In genomic region chr22:30245985-30246901, GRCh38 we compare ENCODE assay signal across 8 cellular contexts. TPM values are rescaled to one million over a fixed set of nuclear protein-coding genes. Genes with fewer than 3 reads are reported as not detected.
A peak's percentile ranks its signal among the peaks of the same experiment; 100 is the strongest.
DNase-seq lines count a peak whose midpoint lies in the region; ATAC-seq and TF ChIP-seq lines count a peak whose summit lies in the region.

LIF (minus strand) TSS chr22:30246759; CDS start chr22:30246695, 64 bp downstream.

- POLR2A ChIA-PET in AG04449 (lab: Yijun Ruan, JAX), result interaction anchor here (0.6 to 1.5 kb wide), 4 partner anchors 11 to 882 kb away, joined by 3 to 8 read pairs (median 6); no protein-coding TSS in a partner anchor
- POLR2A ChIA-PET in HEK293T (lab: Yijun Ruan, JAX), result interaction anchor here (1.5 kb wide), 1 partner anchor 9 kb away, joined by 5 read pairs; no protein-coding TSS in a partner anchor

- DNase-seq in AG04449 (ENCODE audit: low read depth, low spot score), result no peak
- peak; percentile 59 for DNase-seq in HEK293T (ENCODE audit: extremely low spot score)
- DNase-seq in activated CD4-positive, CD25-positive, alpha-beta regulatory T cell (lab: John Stamatoyannopoulos, UW), result peak in 3 of 4 experiments; percentile 16 to 31 (median 27)
- DNase-seq in dedifferentiated amniotic fluid mesenchymal stem cell (ENCODE audit: extremely low spot score), result peak; percentile 26
- peak; percentile 40 to 46 for DNase-seq in lung microvascular endothelial cell (ENCODE audit: low read depth in 2 of 2)
- peak; percentile 11 to 49 (median 27) for DNase-seq in stimulated activated naive CD4-positive, alpha-beta T cell (lab: John Stamatoyannopoulos, UW)
- DNase-seq in GOT3 (lab: John Stamatoyannopoulos, UW), result no peak

- CTCF ChIA-PET in AG04449 (lab: Yijun Ruan, JAX) (interaction anchor here (1.0 to 3.8 kb wide), 4 partner anchors 8 to 142 kb away, joined by 3 to 19 read pairs (median 4); no protein-coding TSS in a partner anchor), HEK293T (lab: Yijun Ruan, JAX) (no interaction called here)

- H3K4me3 ChIP-seq in AG04449 (ENCODE audit: low read depth, low read length), result peak within 1 kb of the TSS; percentile 75

- peak; percentile 30 for TF ChIP-seq CTCF in AG04449 (IDR thresholded peaks at IDR 0.05; ENCODE audit: insufficient read depth, low read length, missing control alignments)

- no peak for ATAC-seq in GM21619 (IDR thresholded peaks at IDR 0.05; ENCODE audit: unreplicated experiment)

TF ChIP-seq in HEK293T, 16 proteins besides CTCF, POLR2A, EP300 and RAD21:
- no peak for TF ChIP-seq ZNF384 (IDR thresholded peaks at IDR 0.05)
- TF ChIP-seq TARDBP (IDR thresholded peaks at IDR 0.05), result no peak
- peak; percentile 91 for TF ChIP-seq L3MBTL2 (conservative IDR thresholded peaks at IDR 0.05)
- TF ChIP-seq SUZ12 (IDR thresholded peaks at IDR 0.05), result no peak
- no peak for TF ChIP-seq LEF1 (IDR thresholded peaks at IDR 0.05; ENCODE audit: borderline replicate concordance)
- TF ChIP-seq BHLHE40 (IDR thresholded peaks at IDR 0.05; ENCODE audit: borderline replicate concordance), result no peak
- TF ChIP-seq FOXA1 (IDR thresholded peaks at IDR 0.05), result no peak
- TF ChIP-seq FOXM1 (IDR thresholded peaks at IDR 0.05; ENCODE audit: borderline replicate concordance), result 0 out of 2 replicates have a peak, but pooled peaks have one; percentile 27

RNA-seq across cellular contexts. Expression of gene LIF, which starts in this region (rescaled TPM):
- total RNA-seq in lung microvascular endothelial cell, result 0.20 and 0.22 TPM in 2 replicates

Comparison
In these comparisons a context has a peak if more than half of its experiments do, and no peak if none do; other contexts are left out.
1. Peak in DNase-seq in lung microvascular endothelial cell; RNA of the gene not detected or under 1 TPM.
2. DNase-seq: peak in HEK293T (single experiment), activated CD4-positive, CD25-positive, alpha-beta regulatory T cell (3 of 4), dedifferentiated amniotic fluid mesenchymal stem cell (single experiment) and stimulated activated naive CD4-positive, alpha-beta T cell (6 of 6); none in AG04449 (single experiment) and GOT3 (single experiment).